8 cellular contexts compared by ENCODE assay signal in the genomic region with DNA sequence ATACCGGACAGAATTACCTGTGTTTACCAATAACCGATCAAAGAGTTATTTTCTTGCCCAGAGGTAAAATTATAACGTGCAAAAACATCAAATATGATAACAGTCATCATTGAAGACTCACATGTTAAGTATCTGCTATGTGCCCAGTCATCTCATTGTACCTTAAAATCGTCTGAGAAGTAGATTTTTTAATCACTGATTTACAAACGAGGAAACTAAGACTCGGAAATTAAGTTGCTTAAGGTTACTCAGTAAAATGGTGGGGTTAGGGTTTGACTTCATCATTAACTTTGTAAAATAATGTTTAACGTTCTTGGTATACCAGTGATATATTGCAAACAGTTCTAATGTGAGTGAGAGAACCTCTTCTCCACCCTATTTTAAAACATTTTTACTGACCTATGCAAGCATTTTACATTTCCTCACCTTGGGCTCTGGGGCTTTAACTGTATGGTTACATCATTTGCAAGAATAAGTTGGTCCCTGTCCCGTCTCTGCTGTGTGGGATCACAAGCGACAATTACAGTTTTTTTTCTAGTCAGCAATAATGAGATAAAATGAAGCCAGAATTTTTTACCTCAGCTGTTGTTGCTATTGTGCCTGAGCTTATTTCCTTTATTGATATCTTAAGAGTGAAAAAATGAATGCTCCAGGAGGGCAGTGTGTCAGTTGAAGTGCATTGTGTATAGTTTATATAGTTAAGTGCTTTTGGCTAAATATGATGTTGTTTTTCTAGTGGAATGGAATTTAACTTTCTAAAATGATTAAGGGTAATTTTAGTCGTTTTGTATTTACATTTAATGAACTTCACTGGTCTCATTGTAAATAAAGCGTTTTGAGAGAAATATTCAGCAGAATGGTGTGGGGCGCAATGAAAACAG. TPM values are rescaled to one million over a fixed set of nuclear protein-coding genes. Genes with fewer than 3 reads are reported as not detected.
DNase-seq lines count a peak whose midpoint lies in the region; ATAC-seq and TF ChIP-seq lines count a peak whose summit lies in the region.

No MANE protein-coding gene starts in this region.

- no peak overlapping the region for H3K23ac ChIP-seq in mesenchymal stem cell (ENCODE audit: low read length in 2 of 2)

- H4K8ac ChIP-seq in mesenchymal stem cell (ENCODE audit: low read length): no peak overlapping the region

- peak overlapping the region; percentile 97 for H3K4me3 ChIP-seq in KMS-11 (IDR thresholded peaks at IDR 0.05; ENCODE audit: insufficient read depth, low read depth, low read length)
- H3K4me3 ChIP-seq in body of pancreas: peak overlapping the region in 1 of 2 donors; percentile 70
- H3K4me3 ChIP-seq in mesenchymal stem cell (ENCODE audit: insufficient read depth in 1 of 2, low read depth in 1 of 2, low read length in 2 of 2): peak overlapping the region in 1 of 2 experiments; percentile 91

- no peaks in the 10 kb centered on the region for H3K27me3 Mint-ChIP-seq in CD4-positive, alpha-beta T cell

- TF ChIP-seq CTCF in CD4-positive, alpha-beta T cell (IDR thresholded peaks at IDR 0.05): no peak
- TF ChIP-seq CTCF in KMS-11 (conservative IDR thresholded peaks at IDR 0.05; ENCODE audit: low read depth, low read length) (peak; percentile 13; the same call in 1 of the 2 replicates), body of pancreas (IDR thresholded peaks at IDR 0.05) (no peak)

- no peak overlapping the region for H2AFZ ChIP-seq in KMS-11 (ENCODE audit: low read depth)
- no peak overlapping the region for H2AFZ ChIP-seq in mesenchymal stem cell (ENCODE audit: low read depth, low read length)

- peak overlapping the region; percentile 77 for H3K4me2 ChIP-seq in KMS-11
- peak overlapping the region; percentile 49 for H3K4me2 ChIP-seq in mesenchymal stem cell (ENCODE audit: low read length, poor library complexity, severe bottlenecking)

- CTCF ChIA-PET in CD4-positive, alpha-beta T cell (lab: Charles Lee): no interaction called here

- no peak overlapping the region for H2BK12ac ChIP-seq in mesenchymal stem cell (ENCODE audit: low read length in 2 of 2)

- intact Hi-C loops in CD4-positive, alpha-beta T cell (cut with DNase I, micrococcal nuclease): loop anchor here (2.0 to 10.0 kb wide), 6 partner anchors 36 to 558 kb away; a partner anchor contains a TSS
- intact Hi-C loops in body of pancreas (cut with DNase I): no loop called here

- H3K9me3 ChIP-seq in CD4-positive, alpha-beta T cell (ENCODE audit: control insufficient read depth, low read length): no peaks in the 10 kb centered on the region
- no peaks in the 10 kb centered on the region for H3K9me3 ChIP-seq in body of pancreas
- no peaks in the 10 kb centered on the region for H3K9me3 ChIP-seq in mesenchymal stem cell (ENCODE audit: control insufficient read depth, low read length)

- H3K4me1 ChIP-seq in KMS-11 (ENCODE audit: low read depth, poor library complexity, severe bottlenecking): peaks cover 44% of the 10 kb centered on the region
- peaks cover 45% of the 10 kb centered on the region for H3K4me1 ChIP-seq in body of pancreas
- H3K4me1 ChIP-seq in mesenchymal stem cell (ENCODE audit: control insufficient read depth, insufficient read depth, low read depth, low read length): peaks cover 1% of the 10 kb centered on the region

- no peaks in the 10 kb centered on the region for H3K27me3 ChIP-seq in CD4-positive, alpha-beta T cell (ENCODE audit: control insufficient read depth, insufficient read depth, low read length)
- no peaks in the 10 kb centered on the region for H3K27me3 ChIP-seq in KMS-11 (ENCODE audit: insufficient read depth, low read depth)
- H3K27me3 ChIP-seq in body of pancreas: no peaks in the 10 kb centered on the region
- H3K27me3 ChIP-seq in mesenchymal stem cell (ENCODE audit: control insufficient read depth in 1 of 2, insufficient read depth in 1 of 2, low read length in 2 of 2): no peaks in the 10 kb centered on the region

- peak overlapping the region; percentile 92 for H3K9ac ChIP-seq in KMS-11
- peak overlapping the region; percentile 100 for H3K9ac ChIP-seq in mesenchymal stem cell (ENCODE audit: low read length)

- no peak overlapping the region for H2BK5ac ChIP-seq in mesenchymal stem cell (ENCODE audit: low read depth, low read length, poor library complexity, severe bottlenecking)

- H2BK15ac ChIP-seq in mesenchymal stem cell (ENCODE audit: low read depth, poor library complexity, severe bottlenecking): no peak overlapping the region

- peaks cover 42% of the 10 kb centered on the region for H3K36me3 Mint-ChIP-seq in CD4-positive, alpha-beta T cell (ENCODE audit: low read depth)

- ATAC-seq in CD4-positive, alpha-beta T cell (ENCODE audit: poor library complexity): no peak
- ATAC-seq in body of pancreas (no peak), HG02870 (IDR thresholded peaks at IDR 0.05; ENCODE audit: unreplicated experiment) (no peak), HG03565 (IDR thresholded peaks at IDR 0.05; ENCODE audit: unreplicated experiment) (no peak), HG03469 (IDR thresholded peaks at IDR 0.05; ENCODE audit: unreplicated experiment) (no peak), GM18511 (IDR thresholded peaks at IDR 0.05; ENCODE audit: unreplicated experiment) (no peak)

- no peaks in the 10 kb centered on the region for H3K79me1 ChIP-seq in mesenchymal stem cell (replicated peaks; ENCODE audit: low read length, poor library complexity, severe bottlenecking)

- H4K20me1 ChIP-seq in KMS-11 (ENCODE audit: insufficient read depth): peaks cover 19% of the 10 kb centered on the region

- no peaks in the 10 kb centered on the region for H3K36me3 ChIP-seq in KMS-11 (ENCODE audit: insufficient read depth)
- no peaks in the 10 kb centered on the region for H3K36me3 ChIP-seq in body of pancreas (replicated peaks in 1 of 2; ENCODE audit: insufficient read depth in 1 of 2, low read depth in 2 of 2)
- peaks cover 0 to 3% of the 10 kb centered on the region in 2 experiments for H3K36me3 ChIP-seq in mesenchymal stem cell (ENCODE audit: control insufficient read depth in 1 of 2, insufficient read depth in 2 of 2, low read depth in 1 of 2, low read length in 2 of 2)

- no peak overlapping the region for H3K14ac ChIP-seq in mesenchymal stem cell (ENCODE audit: low read length in 2 of 2)

- no peak overlapping the region for H3K18ac ChIP-seq in mesenchymal stem cell (ENCODE audit: low read depth in 1 of 2, low read length in 2 of 2)

- no peak for TF ChIP-seq POLR2A in body of pancreas (IDR thresholded peaks at IDR 0.05)

- DNase-seq in CD4-positive, alpha-beta T cell: no peak
- DNase-seq in body of pancreas: no peak
- peak; percentile 22 for DNase-seq in mesenchymal stem cell

- no peak overlapping the region for H3K4ac ChIP-seq in mesenchymal stem cell (ENCODE audit: low read depth in 1 of 2, low read length in 2 of 2)

- POLR2A ChIA-PET in CD4-positive, alpha-beta T cell (lab: Charles Lee): interaction anchor here (0.7 to 4.5 kb wide), 4 partner anchors 9 to 132 kb away, joined by 3 to 43 read pairs (median 26); a partner anchor contains a TSS

- H3K4me3 Mint-ChIP-seq in CD4-positive, alpha-beta T cell: peak overlapping the region; percentile 100

- 8 to 11% methylated on average over 12 of the region's 12 CpGs for whole genome bisulfite sequencing in body of pancreas, 2 donors
- WGBS in mesenchymal stem cell: 45% methylated on average over 6 of the region's 12 CpGs

- no peak overlapping the region for H2BK120ac ChIP-seq in mesenchymal stem cell (ENCODE audit: low read depth, low read length)

- no peak overlapping the region for H4K91ac ChIP-seq in mesenchymal stem cell (ENCODE audit: low read length)

- H3K27ac Mint-ChIP-seq in CD4-positive, alpha-beta T cell: peak overlapping the region; percentile 96

- H3K27ac ChIP-seq in CD4-positive, alpha-beta T cell (ENCODE audit: low read depth, low read length): peak overlapping the region; percentile 97
- peak overlapping the region; percentile 95; the same call in 1 of the 2 replicates for H3K27ac ChIP-seq in KMS-11
- H3K27ac ChIP-seq in body of pancreas: peak overlapping the region in 3 of 4 donors; percentile 91 to 98 (median 97)
- H3K27ac ChIP-seq in mesenchymal stem cell (ENCODE audit: low read length, poor library complexity, severe bottlenecking): peak overlapping the region; percentile 93

- peaks cover 72% of the 10 kb centered on the region for H3K79me2 ChIP-seq in KMS-11 (ENCODE audit: insufficient read depth, low read depth)

- H3K9me3 Mint-ChIP-seq in CD4-positive, alpha-beta T cell: no peaks in the 10 kb centered on the region

- no peak overlapping the region for H2AK5ac ChIP-seq in mesenchymal stem cell (ENCODE audit: low read length, severe bottlenecking)

- peaks cover 53% of the 10 kb centered on the region for H3K4me1 Mint-ChIP-seq in CD4-positive, alpha-beta T cell (ENCODE audit: low read depth)

RNA-seq across cellular contexts. Expression of a gene that starts 2.7 kb away (rescaled TPM):
- total RNA-seq in CD4-positive, alpha-beta T cell: 10 to 100 TPM; 27.1 to 27.9 TPM
- total RNA-seq in body of pancreas: 10 to 100 TPM; 13.2 to 17.1 TPM
- 13.9 TPM for polyA plus RNA-seq in mesenchymal stem cell (2013, experiment 1 of 2)
- polyA plus RNA-seq in mesenchymal stem cell (2013, experiment 2 of 2): 13.3 TPM

RNA-seq across cellular contexts. Expression of a gene that starts 45.3 kb away (rescaled TPM):
- 100 to 1,000 TPM; 136 to 153 TPM for total RNA-seq in CD4-positive, alpha-beta T cell
- total RNA-seq in body of pancreas: 10 to 100 TPM; 36.8 to 74.8 TPM
- 30.3 TPM for polyA plus RNA-seq in mesenchymal stem cell (2013, experiment 1 of 2)
- 28.2 TPM for polyA plus RNA-seq in mesenchymal stem cell (2013, experiment 2 of 2)
